ENCODE assay signal across 7 cellular contexts in genomic region chr10:133258066-133258817, GRCh38. TPM values are rescaled to one million over a fixed set of nuclear protein-coding genes. Genes with fewer than 3 reads are reported as not detected.
A peak's percentile ranks its signal among the peaks of the same experiment; 100 is the strongest.
DNase-seq lines count a peak whose midpoint lies in the region; ATAC-seq and TF ChIP-seq lines count a peak whose summit lies in the region.
"Had no signal": no experiment of that assay in that cellular context is flagged by ENCODE, and none has a peak within 500 bp of the region (broad histone marks: within the 10 kb centered on the region; RNA-seq: fewer than 3 reads in every experiment).

No MANE protein-coding gene starts in this region.

- H3K4me3 ChIP-seq in body of pancreas: no peak overlapping the region

- 32 to 63% methylated on average over 4 to 20 of the region's 21 CpGs for WGBS in body of pancreas, 2 donors

- no peak for TF ChIP-seq CTCF in body of pancreas (IDR thresholded peaks at IDR 0.05)

- H3K27ac ChIP-seq in body of pancreas: peak overlapping the region; percentile 64 to 77 (median 64)

- intact Hi-C loops in body of pancreas (cut with DNase I): no loop called here

- no peaks in the 10 kb centered on the region for H3K27me3 ChIP-seq in body of pancreas

- H3K36me3 ChIP-seq in body of pancreas (replicated peaks in 1 of 2; ENCODE audit: insufficient read depth in 1 of 2, low read depth in 2 of 2): no peaks in the 10 kb centered on the region
- H3K36me3 ChIP-seq: thoracic aorta had no signal

- peak; percentile 31 for ATAC-seq in body of pancreas
- ATAC-seq in stimulated activated naive CD8-positive, alpha-beta T cell treated with anti-CD3 and anti-CD28 coated beads, Interleukin-15, Interleukin-2, amounts not matched to agents 100 U/mL and 50 U/mL, for 24 hours: peak; percentile 11

- no peaks in the 10 kb centered on the region for H3K9me3 ChIP-seq in body of pancreas
- H3K9me3 ChIP-seq: thoracic aorta had no signal

- H3K4me1 ChIP-seq in body of pancreas: peaks cover 36% of the 10 kb centered on the region

- DNase-seq in NCI-H345 (lab: John Stamatoyannopoulos, UW) (peak; percentile 41), NCI-H345 treated with DMSO at 0.1 percent for 48 hours (lab: John Stamatoyannopoulos, UW; ENCODE audit: unreplicated experiment) (no peak), body of pancreas (peak; percentile 65 to 83 (median 79)), HCEC 1CT (no peak), ecto neural progenitor cell (ENCODE audit: low spot score) (no peak)
- DNase-seq in stimulated activated naive CD8-positive, alpha-beta T cell treated with anti-CD3 and anti-CD28 coated beads, Interleukin-15, Interleukin-2, amounts not matched to agents 100 U/mL and 50 U/mL, for 24 hours: peak; percentile 62

- peak in 1 of 3 donors; percentile 13 for TF ChIP-seq POLR2A in body of pancreas (IDR thresholded peaks at IDR 0.05)

RNA-seq across cellular contexts. Expression of gene ADAM8, which starts 18.4 kb away (rescaled TPM):
- 1 to 10 TPM; 3.4 to 4.6 TPM for total RNA-seq in body of pancreas

RNA-seq across cellular contexts. Expression of gene VENTX, which starts 20.6 kb away (rescaled TPM):
- under 1 TPM in 1 of 2 donors, not detected in 1; 0.26 TPM for total RNA-seq in body of pancreas

RNA-seq across cellular contexts. Expression of gene UTF1, which starts 28.2 kb away (rescaled TPM):
- total RNA-seq in body of pancreas: not detected
- total RNA-seq: thoracic aorta had no signal

RNA-seq across cellular contexts. Expression of gene TUBGCP2, which starts 50.4 kb away (rescaled TPM):
- 10 to 100 TPM; 32.2 to 36.6 TPM for total RNA-seq in body of pancreas

RNA-seq across cellular contexts. Expression of gene ZNF511, which starts 50.5 kb away (rescaled TPM):
- total RNA-seq in body of pancreas: 10 to 100 TPM; 15.0 to 22.7 TPM

Comparison
In these comparisons a context has a peak if more than half of its experiments do, and no peak if none do; other contexts are left out.
1. DNase-seq: peak in NCI-H345 (single experiment), body of pancreas (4 of 4) and stimulated activated naive CD8-positive, alpha-beta T cell treated with anti-CD3 and anti-CD28 coated beads, Interleukin-15, Interleukin-2, amounts not matched to agents 100 U/mL and 50 U/mL, for 24 hours (single experiment); none in NCI-H345 treated with DMSO at 0.1 percent for 48 hours (single experiment), HCEC 1CT (single experiment) and ecto neural progenitor cell (single experiment).